Comparison of ENCODE assay signal across 1 cellular context in the genomic region with DNA sequence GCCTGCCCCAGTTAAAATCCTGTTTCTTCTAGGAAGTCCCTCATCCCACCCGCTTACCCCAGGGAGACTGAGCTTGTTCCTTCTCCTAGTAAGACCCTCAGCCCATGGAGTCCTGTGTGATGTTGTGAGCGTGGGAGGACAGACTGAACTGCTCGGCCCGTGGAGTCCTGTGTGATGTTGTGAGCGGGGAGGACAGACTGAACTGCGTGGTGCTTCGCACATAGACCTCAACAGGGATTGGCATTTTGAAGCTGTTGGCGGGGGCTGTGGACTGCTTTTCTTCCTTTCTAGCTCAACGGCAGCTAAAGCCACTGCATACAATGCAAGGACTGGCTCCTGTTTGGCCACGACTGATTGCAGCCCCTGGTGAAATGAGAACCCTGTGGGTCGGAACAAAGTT.
TF ChIP-seq lines count a peak whose summit lies in the region.

No MANE protein-coding gene starts in this region.

TF ChIP-seq in HepG2, 621 proteins besides CTCF, POLR2A, EP300 and RAD21:
- no peak for TF ChIP-seq KDM3A (CRISPR knock-in tag; IDR thresholded peaks at IDR 0.05; ENCODE audit: low read depth)
- TF ChIP-seq, protein P1, sequence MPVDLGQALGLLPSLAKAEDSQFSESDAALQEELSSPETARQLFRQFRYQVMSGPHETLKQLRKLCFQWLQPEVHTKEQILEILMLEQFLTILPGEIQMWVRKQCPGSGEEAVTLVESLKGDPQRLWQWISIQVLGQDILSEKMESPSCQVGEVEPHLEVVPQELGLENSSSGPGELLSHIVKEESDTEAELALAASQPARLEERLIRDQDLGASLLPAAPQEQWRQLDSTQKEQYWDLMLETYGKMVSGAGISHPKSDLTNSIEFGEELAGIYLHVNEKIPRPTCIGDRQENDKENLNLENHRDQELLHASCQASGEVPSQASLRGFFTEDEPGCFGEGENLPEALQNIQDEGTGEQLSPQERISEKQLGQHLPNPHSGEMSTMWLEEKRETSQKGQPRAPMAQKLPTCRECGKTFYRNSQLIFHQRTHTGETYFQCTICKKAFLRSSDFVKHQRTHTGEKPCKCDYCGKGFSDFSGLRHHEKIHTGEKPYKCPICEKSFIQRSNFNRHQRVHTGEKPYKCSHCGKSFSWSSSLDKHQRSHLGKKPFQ (CRISPR knock-in tag; IDR thresholded peaks at IDR 0.05; ENCODE audit: insufficient replicate concordance): no peak
